1 cellular context compared by ENCODE assay signal in the genomic region with DNA sequence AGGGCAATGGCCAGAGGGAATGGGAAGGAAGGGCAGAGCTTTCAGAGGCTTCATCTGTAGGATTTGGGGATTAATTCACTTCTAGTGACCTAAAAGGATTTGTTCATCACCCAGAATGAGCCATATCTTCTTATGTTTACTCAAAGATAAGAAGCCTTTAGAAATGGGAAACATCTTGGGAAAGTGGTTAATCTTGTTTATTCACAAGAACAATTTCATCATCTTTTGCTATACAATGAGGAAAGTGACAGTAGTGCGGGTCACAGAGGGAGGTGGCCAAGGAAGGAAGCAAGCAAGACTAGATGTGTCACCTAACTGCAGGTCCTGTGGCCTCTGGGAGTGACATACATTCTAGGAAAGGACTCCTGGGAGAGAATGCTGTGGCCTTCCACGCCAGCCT.
TF ChIP-seq lines count a peak whose summit lies in the region.

No MANE protein-coding gene starts in this region.

TF ChIP-seq in K562, 482 proteins besides CTCF, POLR2A, EP300 and RAD21 (continued from another document):
- TF ChIP-seq, protein P1, sequence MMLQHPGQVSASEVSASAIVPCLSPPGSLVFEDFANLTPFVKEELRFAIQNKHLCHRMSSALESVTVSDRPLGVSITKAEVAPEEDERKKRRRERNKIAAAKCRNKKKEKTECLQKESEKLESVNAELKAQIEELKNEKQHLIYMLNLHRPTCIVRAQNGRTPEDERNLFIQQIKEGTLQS (IDR thresholded peaks at IDR 0.05): peak; percentile 62; the same call in 1 of the 2 replicates
- TF ChIP-seq, protein P1 (CRISPR knock-in tag; conservative IDR thresholded peaks at IDR 0.05): no peak
- TF ChIP-seq FOXA3 (CRISPR knock-in tag; conservative IDR thresholded peaks at IDR 0.05 in 1 of 2, IDR thresholded peaks at IDR 0.05 in 1 of 2) (peak in 1 of 2 experiments; percentile 59; a peak in 1 of 4 replicates), ZNF436 (CRISPR knock-in tag; IDR thresholded peaks at IDR 0.05) (no peak), HDGF (IDR thresholded peaks at IDR 0.05) (no peak)
